In the genomic region with DNA sequence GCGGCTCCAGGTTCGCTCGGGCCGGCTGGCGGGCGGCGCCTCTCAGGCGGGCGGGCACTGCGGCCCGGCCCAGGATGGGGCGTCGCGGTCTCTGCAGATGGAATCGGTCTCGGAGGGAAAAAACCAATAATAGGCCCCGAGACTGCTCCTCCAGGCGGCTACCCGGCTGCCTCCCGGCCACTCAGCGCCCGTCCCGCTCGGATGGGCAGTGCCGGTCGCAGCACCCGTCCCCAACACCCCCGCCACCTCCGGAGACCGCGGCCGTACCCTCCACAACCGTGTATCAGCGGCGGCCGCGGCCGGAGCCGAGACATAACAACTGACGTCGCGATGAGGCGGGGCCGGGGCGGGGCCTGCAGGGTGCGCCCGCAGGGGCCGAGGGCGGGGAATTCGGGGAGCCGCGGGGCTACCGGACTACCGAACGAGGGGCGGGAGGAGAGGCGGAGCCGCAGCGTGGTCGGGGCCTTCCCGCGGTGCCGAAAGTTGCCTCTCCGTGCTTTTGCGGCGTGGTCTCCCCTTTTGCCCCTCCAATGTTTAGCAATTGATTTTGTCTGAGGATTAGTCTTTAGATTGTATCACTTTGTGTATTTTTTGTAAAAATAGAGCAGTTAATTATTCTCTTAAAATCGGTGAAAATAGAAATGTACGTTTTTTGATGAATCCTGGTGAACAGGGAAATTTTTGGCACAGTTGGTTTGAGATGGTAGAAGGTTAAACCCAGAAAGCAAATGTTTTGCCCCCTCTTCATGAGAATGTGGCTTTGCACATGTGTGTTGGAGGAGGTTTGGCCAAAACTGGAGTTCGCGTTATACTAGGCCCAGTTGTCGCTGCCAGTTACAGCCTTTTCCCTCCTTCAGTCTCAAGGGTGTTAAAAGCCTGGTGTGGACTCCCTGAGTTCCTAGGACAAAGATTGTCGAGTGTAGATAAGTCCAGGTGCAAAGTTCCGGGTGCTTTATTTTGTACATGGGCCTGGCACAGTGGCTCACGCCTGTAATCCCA, we compare ENCODE assay signal across 1 cellular context.
A peak's percentile ranks its signal among the peaks of the same experiment; 100 is the strongest.
TF ChIP-seq lines count a peak whose summit lies in the region.

A gene with protein sequence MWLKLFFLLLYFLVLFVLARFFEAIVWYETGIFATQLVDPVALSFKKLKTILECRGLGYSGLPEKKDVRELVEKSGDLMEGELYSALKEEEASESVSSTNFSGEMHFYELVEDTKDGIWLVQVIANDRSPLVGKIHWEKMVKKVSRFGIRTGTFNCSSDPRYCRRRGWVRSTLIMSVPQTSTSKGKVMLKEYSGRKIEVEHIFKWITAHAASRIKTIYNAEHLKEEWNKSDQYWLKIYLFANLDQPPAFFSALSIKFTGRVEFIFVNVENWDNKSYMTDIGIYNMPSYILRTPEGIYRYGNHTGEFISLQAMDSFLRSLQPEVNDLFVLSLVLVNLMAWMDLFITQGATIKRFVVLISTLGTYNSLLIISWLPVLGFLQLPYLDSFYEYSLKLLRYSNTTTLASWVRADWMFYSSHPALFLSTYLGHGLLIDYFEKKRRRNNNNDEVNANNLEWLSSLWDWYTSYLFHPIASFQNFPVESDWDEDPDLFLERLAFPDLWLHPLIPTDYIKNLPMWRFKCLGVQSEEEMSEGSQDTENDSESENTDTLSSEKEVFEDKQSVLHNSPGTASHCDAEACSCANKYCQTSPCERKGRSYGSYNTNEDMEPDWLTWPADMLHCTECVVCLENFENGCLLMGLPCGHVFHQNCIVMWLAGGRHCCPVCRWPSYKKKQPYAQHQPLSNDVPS (minus strand): TSS at position 317 of the 999 bp plus-strand sequence. CDS start 979 bp downstream, outside the sequence.

TF ChIP-seq in HepG2, 621 proteins besides CTCF, POLR2A, EP300 and RAD21 (continued from another document and continues in another):
- TF ChIP-seq, protein P1, sequence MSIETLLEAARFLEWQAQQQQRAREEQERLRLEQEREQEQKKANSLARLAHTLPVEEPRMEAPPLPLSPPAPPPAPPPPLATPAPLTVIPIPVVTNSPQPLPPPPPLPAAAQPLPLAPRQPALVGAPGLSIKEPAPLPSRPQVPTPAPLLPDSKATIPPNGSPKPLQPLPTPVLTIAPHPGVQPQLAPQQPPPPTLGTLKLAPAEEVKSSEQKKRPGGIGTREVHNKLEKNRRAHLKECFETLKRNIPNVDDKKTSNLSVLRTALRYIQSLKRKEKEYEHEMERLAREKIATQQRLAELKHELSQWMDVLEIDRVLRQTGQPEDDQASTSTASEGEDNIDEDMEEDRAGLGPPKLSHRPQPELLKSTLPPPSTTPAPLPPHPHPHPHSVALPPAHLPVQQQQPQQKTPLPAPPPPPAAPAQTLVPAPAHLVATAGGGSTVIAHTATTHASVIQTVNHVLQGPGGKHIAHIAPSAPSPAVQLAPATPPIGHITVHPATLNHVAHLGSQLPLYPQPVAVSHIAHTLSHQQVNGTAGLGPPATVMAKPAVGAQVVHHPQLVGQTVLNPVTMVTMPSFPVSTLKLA (IDR thresholded peaks at IDR 0.05), result no peak; the same call in 1 of the 2 replicates
- TF ChIP-seq ISX (CRISPR knock-in tag; conservative IDR thresholded peaks at IDR 0.05), result no peak; the same call in 1 of the 2 replicates
- 0 out of 2 replicates have a peak, but pooled peaks have one; percentile 2 for TF ChIP-seq ATF7 (IDR thresholded peaks at IDR 0.05)
- no peak; the same call in 1 of the 2 replicates for TF ChIP-seq ATF7 (CRISPR knock-in tag; IDR thresholded peaks at IDR 0.05)
- TF ChIP-seq, protein P2, sequence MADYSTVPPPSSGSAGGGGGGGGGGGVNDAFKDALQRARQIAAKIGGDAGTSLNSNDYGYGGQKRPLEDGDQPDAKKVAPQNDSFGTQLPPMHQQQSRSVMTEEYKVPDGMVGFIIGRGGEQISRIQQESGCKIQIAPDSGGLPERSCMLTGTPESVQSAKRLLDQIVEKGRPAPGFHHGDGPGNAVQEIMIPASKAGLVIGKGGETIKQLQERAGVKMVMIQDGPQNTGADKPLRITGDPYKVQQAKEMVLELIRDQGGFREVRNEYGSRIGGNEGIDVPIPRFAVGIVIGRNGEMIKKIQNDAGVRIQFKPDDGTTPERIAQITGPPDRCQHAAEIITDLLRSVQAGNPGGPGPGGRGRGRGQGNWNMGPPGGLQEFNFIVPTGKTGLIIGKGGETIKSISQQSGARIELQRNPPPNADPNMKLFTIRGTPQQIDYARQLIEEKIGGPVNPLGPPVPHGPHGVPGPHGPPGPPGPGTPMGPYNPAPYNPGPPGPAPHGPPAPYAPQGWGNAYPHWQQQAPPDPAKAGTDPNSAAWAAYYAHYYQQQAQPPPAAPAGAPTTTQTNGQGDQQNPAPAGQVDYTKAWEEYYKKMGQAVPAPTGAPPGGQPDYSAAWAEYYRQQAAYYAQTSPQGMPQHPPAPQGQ (CRISPR knock-in tag; IDR thresholded peaks at IDR 0.05; ENCODE audit: borderline replicate concordance), result no peak
- TF ChIP-seq NFE2L2 (IDR thresholded peaks at IDR 0.05; ENCODE audit: low read length), result no peak
- TF ChIP-seq ZSCAN30 (CRISPR knock-in tag; IDR thresholded peaks at IDR 0.05), result no peak
- TF ChIP-seq HOXA7 (CRISPR knock-in tag; IDR thresholded peaks at IDR 0.05), result no peak
- TF ChIP-seq ZNF501 (CRISPR knock-in tag; IDR thresholded peaks at IDR 0.05), result peak; percentile 79
- TF ChIP-seq SP1 (IDR thresholded peaks at IDR 0.05), result no peak
- TF ChIP-seq SP1 (CRISPR knock-in tag; IDR thresholded peaks at IDR 0.05), result peak; percentile 88
- peak; percentile 72 for TF ChIP-seq ZNF776 (CRISPR knock-in tag; IDR thresholded peaks at IDR 0.05)
- no peak for TF ChIP-seq HDAC6 (IDR thresholded peaks at IDR 0.05; ENCODE audit: low read depth, low read length)
- no peak; the same call in 1 of the 2 replicates for TF ChIP-seq SAFB2 (CRISPR knock-in tag; IDR thresholded peaks at IDR 0.05; ENCODE audit: borderline replicate concordance, low read depth)
- peak; percentile 57; the same call in 1 of the 2 replicates for TF ChIP-seq NFKB2 (CRISPR knock-in tag; IDR thresholded peaks at IDR 0.05; ENCODE audit: borderline replicate concordance)
- peak in 1 of 2 experiments; percentile 94; a peak in 2 of 4 replicates for TF ChIP-seq KLF16 (CRISPR knock-in tag; IDR thresholded peaks at IDR 0.05)
- no peak for TF ChIP-seq U2AF2 (IDR thresholded peaks at IDR 0.05; ENCODE audit: low read depth, low read length)
- TF ChIP-seq TBX3 (IDR thresholded peaks at IDR 0.05; ENCODE audit: borderline replicate concordance), result no peak
- TF ChIP-seq MAFG (CRISPR knock-in tag; IDR thresholded peaks at IDR 0.05), result no peak
- peak; percentile 83 for TF ChIP-seq ZNF124 (CRISPR knock-in tag; IDR thresholded peaks at IDR 0.05)
- TF ChIP-seq, protein P3, sequence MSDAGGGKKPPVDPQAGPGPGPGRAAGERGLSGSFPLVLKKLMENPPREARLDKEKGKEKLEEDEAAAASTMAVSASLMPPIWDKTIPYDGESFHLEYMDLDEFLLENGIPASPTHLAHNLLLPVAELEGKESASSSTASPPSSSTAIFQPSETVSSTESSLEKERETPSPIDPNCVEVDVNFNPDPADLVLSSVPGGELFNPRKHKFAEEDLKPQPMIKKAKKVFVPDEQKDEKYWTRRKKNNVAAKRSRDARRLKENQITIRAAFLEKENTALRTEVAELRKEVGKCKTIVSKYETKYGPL (CRISPR knock-in tag; IDR thresholded peaks at IDR 0.05), result no peak; the same call in 1 of the 2 replicates
- 0 out of 2 replicates have a peak, but pooled peaks have one; percentile 62 for TF ChIP-seq NR3C1 (CRISPR knock-in tag; IDR thresholded peaks at IDR 0.05)
- TF ChIP-seq TGIF2 (CRISPR knock-in tag; IDR thresholded peaks at IDR 0.05), result peak; percentile 93
- TF ChIP-seq EED (CRISPR knock-in tag; IDR thresholded peaks at IDR 0.05), result no peak
- TF ChIP-seq MED1 (CRISPR knock-in tag; IDR thresholded peaks at IDR 0.05), result peak; percentile 73
- TF ChIP-seq, protein P4, sequence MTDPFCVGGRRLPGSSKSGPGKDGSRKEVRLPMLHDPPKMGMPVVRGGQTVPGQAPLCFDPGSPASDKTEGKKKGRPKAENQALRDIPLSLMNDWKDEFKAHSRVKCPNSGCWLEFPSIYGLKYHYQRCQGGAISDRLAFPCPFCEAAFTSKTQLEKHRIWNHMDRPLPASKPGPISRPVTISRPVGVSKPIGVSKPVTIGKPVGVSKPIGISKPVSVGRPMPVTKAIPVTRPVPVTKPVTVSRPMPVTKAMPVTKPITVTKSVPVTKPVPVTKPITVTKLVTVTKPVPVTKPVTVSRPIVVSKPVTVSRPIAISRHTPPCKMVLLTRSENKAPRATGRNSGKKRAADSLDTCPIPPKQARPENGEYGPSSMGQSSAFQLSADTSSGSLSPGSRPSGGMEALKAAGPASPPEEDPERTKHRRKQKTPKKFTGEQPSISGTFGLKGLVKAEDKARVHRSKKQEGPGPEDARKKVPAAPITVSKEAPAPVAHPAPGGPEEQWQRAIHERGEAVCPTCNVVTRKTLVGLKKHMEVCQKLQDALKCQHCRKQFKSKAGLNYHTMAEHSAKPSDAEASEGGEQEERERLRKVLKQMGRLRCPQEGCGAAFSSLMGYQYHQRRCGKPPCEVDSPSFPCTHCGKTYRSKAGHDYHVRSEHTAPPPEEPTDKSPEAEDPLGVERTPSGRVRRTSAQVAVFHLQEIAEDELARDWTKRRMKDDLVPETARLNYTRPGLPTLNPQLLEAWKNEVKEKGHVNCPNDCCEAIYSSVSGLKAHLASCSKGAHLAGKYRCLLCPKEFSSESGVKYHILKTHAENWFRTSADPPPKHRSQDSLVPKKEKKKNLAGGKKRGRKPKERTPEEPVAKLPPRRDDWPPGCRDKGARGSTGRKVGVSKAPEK (CRISPR knock-in tag; IDR thresholded peaks at IDR 0.05; ENCODE audit: borderline replicate concordance), result no peak
- TF ChIP-seq ZNF451 (CRISPR knock-in tag; IDR thresholded peaks at IDR 0.05), result peak; percentile 55
- TF ChIP-seq, protein P5, sequence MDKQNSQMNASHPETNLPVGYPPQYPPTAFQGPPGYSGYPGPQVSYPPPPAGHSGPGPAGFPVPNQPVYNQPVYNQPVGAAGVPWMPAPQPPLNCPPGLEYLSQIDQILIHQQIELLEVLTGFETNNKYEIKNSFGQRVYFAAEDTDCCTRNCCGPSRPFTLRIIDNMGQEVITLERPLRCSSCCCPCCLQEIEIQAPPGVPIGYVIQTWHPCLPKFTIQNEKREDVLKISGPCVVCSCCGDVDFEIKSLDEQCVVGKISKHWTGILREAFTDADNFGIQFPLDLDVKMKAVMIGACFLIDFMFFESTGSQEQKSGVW (CRISPR knock-in tag; IDR thresholded peaks at IDR 0.05; ENCODE audit: borderline replicate concordance), result no peak
- peak; percentile 82 for TF ChIP-seq ZNF883 (CRISPR knock-in tag; IDR thresholded peaks at IDR 0.05; ENCODE audit: not compliant biosample characterization)
- peak; percentile 77; the same call in 1 of the 2 replicates for TF ChIP-seq ZNF768 (CRISPR knock-in tag; IDR thresholded peaks at IDR 0.05)
- TF ChIP-seq, protein P6, sequence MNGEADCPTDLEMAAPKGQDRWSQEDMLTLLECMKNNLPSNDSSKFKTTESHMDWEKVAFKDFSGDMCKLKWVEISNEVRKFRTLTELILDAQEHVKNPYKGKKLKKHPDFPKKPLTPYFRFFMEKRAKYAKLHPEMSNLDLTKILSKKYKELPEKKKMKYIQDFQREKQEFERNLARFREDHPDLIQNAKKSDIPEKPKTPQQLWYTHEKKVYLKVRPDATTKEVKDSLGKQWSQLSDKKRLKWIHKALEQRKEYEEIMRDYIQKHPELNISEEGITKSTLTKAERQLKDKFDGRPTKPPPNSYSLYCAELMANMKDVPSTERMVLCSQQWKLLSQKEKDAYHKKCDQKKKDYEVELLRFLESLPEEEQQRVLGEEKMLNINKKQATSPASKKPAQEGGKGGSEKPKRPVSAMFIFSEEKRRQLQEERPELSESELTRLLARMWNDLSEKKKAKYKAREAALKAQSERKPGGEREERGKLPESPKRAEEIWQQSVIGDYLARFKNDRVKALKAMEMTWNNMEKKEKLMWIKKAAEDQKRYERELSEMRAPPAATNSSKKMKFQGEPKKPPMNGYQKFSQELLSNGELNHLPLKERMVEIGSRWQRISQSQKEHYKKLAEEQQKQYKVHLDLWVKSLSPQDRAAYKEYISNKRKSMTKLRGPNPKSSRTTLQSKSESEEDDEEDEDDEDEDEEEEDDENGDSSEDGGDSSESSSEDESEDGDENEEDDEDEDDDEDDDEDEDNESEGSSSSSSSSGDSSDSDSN (CRISPR knock-in tag; IDR thresholded peaks at IDR 0.05), result peak; percentile 92
- no peak for TF ChIP-seq ZFP36L2 (CRISPR knock-in tag; IDR thresholded peaks at IDR 0.05)
- TF ChIP-seq, protein P7, sequence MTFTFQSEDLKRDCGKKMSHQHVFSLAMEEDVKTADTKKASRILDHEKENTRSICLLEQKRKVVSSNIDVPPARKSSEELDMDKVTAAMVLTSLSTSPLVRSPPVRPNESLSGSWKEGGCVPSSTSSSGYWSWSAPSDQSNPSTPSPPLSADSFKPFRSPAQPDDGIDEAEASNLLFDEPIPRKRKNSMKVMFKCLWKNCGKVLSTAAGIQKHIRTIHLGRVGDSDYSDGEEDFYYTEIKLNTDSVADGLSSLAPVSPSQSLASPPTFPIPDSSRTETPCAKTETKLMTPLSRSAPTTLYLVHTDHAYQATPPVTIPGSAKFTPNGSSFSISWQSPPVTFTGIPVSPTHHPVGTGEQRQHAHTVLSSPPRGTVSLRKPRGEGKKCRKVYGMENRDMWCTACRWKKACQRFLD (CRISPR knock-in tag; IDR thresholded peaks at IDR 0.05; ENCODE audit: borderline replicate concordance), result peak; percentile 88; the same call in 1 of the 2 replicates
- TF ChIP-seq ZNF225 (CRISPR knock-in tag; IDR thresholded peaks at IDR 0.05), result no peak
- no peak for TF ChIP-seq ZNF484 (CRISPR knock-in tag; IDR thresholded peaks at IDR 0.05; ENCODE audit: borderline replicate concordance, low read depth)
- peak; percentile 76; the same call in 1 of the 2 replicates for TF ChIP-seq ZNF441 (CRISPR knock-in tag; IDR thresholded peaks at IDR 0.05; ENCODE audit: borderline replicate concordance)
- TF ChIP-seq GTF2F1 (IDR thresholded peaks at IDR 0.05; ENCODE audit: low read length), result peak; percentile 56; the same call in 1 of the 2 replicates
- no peak for TF ChIP-seq CBX2 (IDR thresholded peaks at IDR 0.05; ENCODE audit: low read depth, low read length)
- no peak for TF ChIP-seq CBX2 (CRISPR knock-in tag; IDR thresholded peaks at IDR 0.05; ENCODE audit: low read depth)
- no peak for TF ChIP-seq HMGA1 (CRISPR knock-in tag; conservative IDR thresholded peaks at IDR 0.05)
- no peak for TF ChIP-seq NFIC (IDR thresholded peaks at IDR 0.05; ENCODE audit: low read length)
- TF ChIP-seq, protein P8, sequence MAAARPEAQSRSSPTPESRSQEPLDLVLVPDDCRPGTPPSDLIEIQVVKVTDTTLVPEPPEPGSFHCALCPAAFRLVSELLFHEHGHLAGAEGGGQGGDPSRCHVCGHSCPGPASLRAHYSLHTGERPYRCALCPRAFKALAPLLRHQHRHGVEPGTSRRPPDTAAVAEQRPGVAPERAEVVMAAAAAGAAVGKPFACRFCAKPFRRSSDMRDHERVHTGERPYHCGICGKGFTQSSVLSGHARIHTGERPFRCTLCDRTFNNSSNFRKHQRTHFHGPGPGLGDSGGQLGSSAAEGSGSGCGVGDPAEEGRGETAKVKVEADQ (CRISPR knock-in tag; IDR thresholded peaks at IDR 0.05; ENCODE audit: borderline replicate concordance), result 0 out of 2 replicates have a peak, but pooled peaks have one; percentile 29
- no peak for TF ChIP-seq MAF1 (CRISPR knock-in tag; IDR thresholded peaks at IDR 0.05; ENCODE audit: borderline replicate concordance)
- no peak; the same call in 1 of the 2 replicates for TF ChIP-seq ZNF773 (CRISPR knock-in tag; IDR thresholded peaks at IDR 0.05; ENCODE audit: borderline replicate concordance)
- peak; percentile 73 for TF ChIP-seq RARA (CRISPR knock-in tag; IDR thresholded peaks at IDR 0.05)
- TF ChIP-seq PLRG1 (conservative IDR thresholded peaks at IDR 0.05), result no peak
- no peak for TF ChIP-seq PRMT3 (CRISPR knock-in tag; IDR thresholded peaks at IDR 0.05; ENCODE audit: borderline replicate concordance, low read depth)
- TF ChIP-seq KLF6 (CRISPR knock-in tag; IDR thresholded peaks at IDR 0.05), result peak; percentile 97
